In the genomic region with DNA sequence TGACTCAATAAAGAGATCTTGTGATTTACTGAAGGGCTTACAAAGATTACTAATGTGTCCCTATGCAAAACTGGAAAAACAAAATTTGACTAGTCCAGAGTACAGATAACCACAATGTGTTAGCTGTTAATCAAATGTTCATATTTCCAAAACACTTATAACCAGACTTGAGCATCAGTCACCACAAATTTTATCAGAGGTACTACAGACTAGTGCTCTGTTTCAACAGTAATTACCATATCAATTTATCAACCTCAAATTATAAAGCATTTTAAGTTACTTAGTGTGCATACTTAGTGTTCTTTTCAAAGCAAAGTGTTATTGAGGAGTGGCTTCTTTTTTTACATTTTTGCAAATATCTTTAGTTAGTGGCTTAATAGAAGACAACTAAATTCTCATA, we compare ENCODE assay signal across 4 cellular contexts.
"Had no signal": no experiment of that assay in that cellular context is flagged by ENCODE, and none has a peak within 500 bp of the region (broad histone marks: within the 10 kb centered on the region; RNA-seq: fewer than 3 reads in every experiment).

No MANE protein-coding gene starts in this region.

- ATAC-seq: GM23338, HepG2 had no signal

- DNase-seq: H9, HCEC 1CT had no signal

- H3K4me3 ChIP-seq: GM23338 had no signal

- H3K4me2 ChIP-seq: GM23338 had no signal

- H2AFZ ChIP-seq: GM23338 had no signal
